Comparison of ENCODE assay signal across 33 cellular contexts in the genomic region with DNA sequence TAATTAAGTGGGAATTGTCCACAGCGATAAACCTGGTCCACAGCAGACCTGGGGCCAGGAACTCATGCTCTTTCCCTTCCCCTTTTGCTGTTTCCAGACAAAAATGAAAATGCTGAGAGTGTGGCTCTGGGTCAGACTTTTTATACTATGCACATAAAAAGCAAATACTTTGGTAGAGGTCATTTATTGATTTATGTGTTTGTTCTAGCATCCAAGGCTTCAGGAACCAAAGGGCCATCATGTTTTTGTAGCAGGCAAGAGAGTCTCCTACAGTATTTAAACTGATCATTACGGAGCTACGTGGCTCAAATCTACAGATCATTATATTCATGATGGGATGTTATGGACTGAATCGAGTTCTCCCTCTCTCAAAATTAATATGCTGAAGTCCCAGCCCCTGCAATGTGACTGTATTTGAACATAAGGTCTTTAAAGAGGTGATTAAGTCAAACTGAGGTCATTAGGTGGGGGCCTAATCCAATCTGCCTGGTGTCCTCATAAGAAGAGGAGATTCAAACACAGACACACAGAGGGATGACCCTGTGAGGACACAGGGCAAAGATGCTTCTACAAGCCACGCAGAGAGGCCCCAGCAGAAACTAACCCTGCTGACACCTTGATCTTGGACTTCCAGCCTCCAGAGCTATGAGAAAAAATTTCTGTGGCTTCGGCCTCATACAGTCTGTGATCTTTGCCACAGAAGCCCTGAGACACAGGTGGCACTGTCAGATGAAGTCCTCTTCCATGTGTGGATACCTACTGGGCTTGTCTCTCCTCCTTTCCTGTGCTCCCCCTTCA.
"Had no signal": no experiment of that assay in that cellular context is flagged by ENCODE, and none has a peak within 500 bp of the region (broad histone marks: within the 10 kb centered on the region; RNA-seq: fewer than 3 reads in every experiment).

No MANE protein-coding gene starts in this region.

- H3K36me3 ChIP-seq: adrenal gland, brain microvascular endothelial cell, cardiac muscle cell had no signal

- H3K4me1 ChIP-seq: adrenal gland, body of pancreas had no signal

- H3K27me3 ChIP-seq: adrenal gland, body of pancreas, brain microvascular endothelial cell, cardiac muscle cell had no signal

- H3K27ac ChIP-seq: adrenal gland, body of pancreas, brain microvascular endothelial cell, cardiac muscle cell, VCaP had no signal

- DNase-seq: activated B cell treated with CpG ODN at 0.5 μM for 24 hours; activated CD4-positive, alpha-beta memory T cell treated with anti-CD3 and anti-CD28 coated beads for 36 hours; activated CD4-positive, alpha-beta T cell treated with anti-CD3 and anti-CD28 coated beads for 4 hours; activated CD4-positive, alpha-beta T cell treated with anti-CD3 and anti-CD28 coated beads, Interleukin-2, amount 10 ng/mL, durations not matched to agents 24 days and 14 days; activated CD4-positive, alpha-beta T cell treated with anti-CD3 and anti-CD28 coated beads, Interleukin-2, amount 50 U/mL, for 1 hour; activated CD4-positive, alpha-beta T cell treated with anti-CD3 and anti-CD28 coated beads, Interleukin-2, amount 50 U/mL, for 4 hours; activated CD4-positive, CD25-positive, alpha-beta regulatory T cell treated with anti-CD3 and anti-CD28 coated beads, Interleukin-2, amount 50 U/mL, for 72 hours; activated CD8-positive, alpha-beta memory T cell treated with anti-CD3 and anti-CD28 coated beads, Interleukin-2, amount 50 U/mL, for 4 hours; activated CD8-positive, alpha-beta T cell treated with anti-CD3 and anti-CD28 coated beads for 36 hours; activated effector memory CD4-positive, alpha-beta T cell treated with anti-CD3 and anti-CD28 coated beads, Interleukin-2, amount 50 U/mL, for 16 hours; activated gamma-delta T cell treated with Interleukin-2 at 50 U/mL for 16 hours; activated naive CD4-positive, alpha-beta T cell; activated naive CD4-positive, alpha-beta T cell treated with anti-CD3 and anti-CD28 coated beads for 36 hours; activated naive CD4-positive, alpha-beta T cell treated with anti-CD3 and anti-CD28 coated beads, Interleukin-2, amount 50 U/mL, for 16 hours; activated naive CD8-positive, alpha-beta T cell treated with anti-CD3 and anti-CD28 coated beads for 36 hours; activated T-cell treated with anti-CD3 and anti-CD28 coated beads for 4 hours; activated T-cell treated with anti-CD3 and anti-CD28 coated beads, Interleukin-2, amount 50 U/mL, for 1 hour; activated T-cell treated with anti-CD3 and anti-CD28 coated beads, Interleukin-2, amount 50 U/mL, for 4 hours; activated T-cell treated with anti-CD3 and anti-CD28 coated beads, Interleukin-2, amount 50 U/mL, for 72 hours; adrenal gland; amniotic stem cell; aorta; body of pancreas; brain microvascular endothelial cell; caudate nucleus; cerebellar nuclear complex; T-helper 1 cell; T-helper 2 cell; T-helper 9 cell had no signal

- H3K4me3 ChIP-seq: adrenal gland, body of pancreas, cardiac muscle cell had no signal

- ATAC-seq: activated CD8-positive, alpha-beta T cell treated with anti-CD3 and anti-CD28 coated beads for 36 hours; activated naive CD4-positive, alpha-beta T cell treated with anti-CD3 and anti-CD28 coated beads, Interleukin-2, amount 50 U/mL, for 72 hours; activated T-cell treated with anti-CD3 and anti-CD28 coated beads, Interleukin-2, amount 50 U/mL, for 4 hours; activated T-cell treated with anti-CD3 and anti-CD28 coated beads, Interleukin-2, amount 50 U/mL, for 72 hours; activated T-helper 17 cell treated with anti-CD3 and anti-CD28 coated beads, Interleukin-2, amount 50 U/mL, for 72 hours; body of pancreas had no signal

- H3K9me3 ChIP-seq: adrenal gland, body of pancreas had no signal
